Comparison of ENCODE assay signal across 8 cellular contexts in the genomic region with DNA sequence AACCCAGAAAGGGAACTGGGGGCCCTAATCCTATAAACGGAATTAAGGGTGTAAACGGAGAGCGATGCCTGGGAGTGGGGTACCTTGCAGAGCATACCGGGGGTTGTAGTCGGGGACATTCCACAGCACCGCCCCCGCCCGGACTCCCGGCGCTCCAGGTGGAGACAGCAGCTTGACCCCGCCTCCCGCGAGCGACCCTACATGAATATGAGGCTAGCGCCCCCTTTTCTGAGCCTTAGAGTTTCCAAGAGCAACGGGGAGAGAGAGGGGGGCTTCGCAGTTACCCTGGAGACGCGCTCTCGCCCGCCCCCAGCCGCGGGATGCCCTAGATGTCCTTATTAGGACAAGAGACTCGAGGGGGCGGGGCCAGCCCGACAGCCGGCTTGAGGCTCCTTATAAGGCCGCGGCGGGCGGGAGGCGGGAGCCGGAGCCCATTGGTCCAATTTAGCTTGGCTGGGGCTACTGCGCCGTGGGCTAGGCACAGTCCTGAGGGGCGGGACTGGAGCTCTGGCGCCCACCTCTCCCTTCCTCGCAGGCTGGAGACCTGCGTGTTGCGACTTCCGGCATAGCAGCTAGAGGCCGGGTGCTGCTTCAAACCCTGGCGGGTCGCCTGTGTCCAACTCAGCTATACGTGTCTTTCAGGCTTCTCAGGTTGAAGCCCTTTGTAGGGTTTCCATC. TPM values are rescaled to one million over a fixed set of nuclear protein-coding genes. Genes with fewer than 3 reads are reported as not detected.
DNase-seq lines count a peak whose midpoint lies in the region; ATAC-seq, FAIRE-seq and TF ChIP-seq lines count a peak whose summit lies in the region.

No MANE protein-coding gene starts in this region.

- H3K27me3 Mint-ChIP-seq in activated naive CD8-positive, alpha-beta T cell treated with anti-CD3 and anti-CD28 coated beads, Interleukin-2, amount 50 U/mL, for 24 hours: no peaks in the 10 kb centered on the region

- no peak for FAIRE-seq in pancreas (lab: Jason Lieb, UNC)

- peak overlapping the region; percentile 94 for H3K27ac Mint-ChIP-seq in activated naive CD8-positive, alpha-beta T cell treated with anti-CD3 and anti-CD28 coated beads, Interleukin-2, amount 50 U/mL, for 24 hours

- H3K4me3 Mint-ChIP-seq in activated naive CD8-positive, alpha-beta T cell treated with anti-CD3 and anti-CD28 coated beads, Interleukin-2, amount 50 U/mL, for 24 hours: peak overlapping the region; percentile 95

- peak overlapping the region; percentile 94 for H3K4me2 ChIP-seq in SU-DHL-6 (ENCODE audit: low read depth, low read length, poor library complexity, severe bottlenecking)

- intact Hi-C loops in Right ventricle myocardium superior (cut with DNase I): loop anchor here (2.0 kb wide), 1 partner anchor 30 kb away; a partner anchor contains a TSS
- intact Hi-C loops in pancreas (cut with DNase I): no loop called here
- intact Hi-C loops in tibial artery (cut with DNase I; ENCODE audit: low total_unique reads): loop anchor here (2.0 kb wide), 1 partner anchor 60 kb away; a partner anchor contains a TSS

- peaks cover 39% of the 10 kb centered on the region for H3K36me3 Mint-ChIP-seq in activated naive CD8-positive, alpha-beta T cell treated with anti-CD3 and anti-CD28 coated beads, Interleukin-2, amount 50 U/mL, for 24 hours (ENCODE audit: low read depth)

- H3K4me1 ChIP-seq in pancreas (peaks cover 3 to 23% (median 14%) of the 10 kb centered on the region in 3 donors), tibial artery (peaks cover 0 to 50% (median 39%) of the 10 kb centered on the region in 4 donors)

- H3K27me3 ChIP-seq in SU-DHL-6 (ENCODE audit: low read length) (no peaks in the 10 kb centered on the region), pancreas (no peaks in the 10 kb centered on the region), tibial artery (no peaks in the 10 kb centered on the region)

- ATAC-seq in HG02763 (IDR thresholded peaks at IDR 0.05; ENCODE audit: unreplicated experiment) (peak; percentile 49), Right ventricle myocardium superior (ENCODE audit: poor library complexity) (peak; percentile 78), pancreas (peak; percentile 66 to 82 (median 71))
- ATAC-seq in activated naive CD8-positive, alpha-beta T cell treated with anti-CD3 and anti-CD28 coated beads, Interleukin-2, amount 50 U/mL, for 24 hours: peak; percentile 75

- DNase-seq in GM12865 (ENCODE audit: low read depth): peak; percentile 100
- peak; percentile 96 to 99 (median 98) for DNase-seq in NCI-H1417 (lab: John Stamatoyannopoulos, UW)
- peak; percentile 98 for DNase-seq in activated naive CD8-positive, alpha-beta T cell treated with anti-CD3 and anti-CD28 coated beads, Interleukin-2, amount 50 U/mL, for 24 hours
- peak; percentile 100 for DNase-seq in Right ventricle myocardium superior
- DNase-seq in pancreas: peak; percentile 93 to 98 (median 96)
- DNase-seq in tibial artery: peak; percentile 100

- H3K79me2 ChIP-seq in SU-DHL-6 (ENCODE audit: insufficient read depth, low read length): peaks cover 45% of the 10 kb centered on the region

- H3K4me1 Mint-ChIP-seq in activated naive CD8-positive, alpha-beta T cell treated with anti-CD3 and anti-CD28 coated beads, Interleukin-2, amount 50 U/mL, for 24 hours: peaks cover 50% of the 10 kb centered on the region

- TF ChIP-seq CTCF in GM12865 (IDR thresholded peaks at IDR 0.05; ENCODE audit: insufficient read depth, low read depth, low read length, missing control alignments): no peak
- TF ChIP-seq CTCF in SU-DHL-6 (IDR thresholded peaks at IDR 0.05; ENCODE audit: insufficient read depth, low read length, poor library complexity, severe bottlenecking): no peak
- no peak for TF ChIP-seq CTCF in pancreas (IDR thresholded peaks at IDR 0.05)
- TF ChIP-seq CTCF in tibial artery (IDR thresholded peaks at IDR 0.05): peak in 1 of 2 experiments; percentile 14

- peak overlapping the region; percentile 21 for H2AFZ ChIP-seq in SU-DHL-6 (ENCODE audit: low read depth, low read length, severe bottlenecking)

- peaks cover 16% of the 10 kb centered on the region for H4K20me1 ChIP-seq in SU-DHL-6 (ENCODE audit: low read depth, low read length)

- peak overlapping the region; percentile 69 for H3K4me3 ChIP-seq in GM12865 (ENCODE audit: low read depth, low read length)
- peak overlapping the region; percentile 65 for H3K4me3 ChIP-seq in SU-DHL-6 (ENCODE audit: insufficient read depth, low read length, poor library complexity, severe bottlenecking)
- peak overlapping the region; percentile 18 to 100 (median 98) for H3K4me3 ChIP-seq in pancreas
- peak overlapping the region; percentile 84 to 99 for H3K4me3 ChIP-seq in tibial artery

- peak overlapping the region; percentile 97 for H3K9ac ChIP-seq in SU-DHL-6 (ENCODE audit: low read length)

- peaks cover 16% of the 10 kb centered on the region for H3F3A ChIP-seq in SU-DHL-6 (ENCODE audit: insufficient read depth)

- H3K9me3 Mint-ChIP-seq in activated naive CD8-positive, alpha-beta T cell treated with anti-CD3 and anti-CD28 coated beads, Interleukin-2, amount 50 U/mL, for 24 hours: no peaks in the 10 kb centered on the region

- H3K9me2 ChIP-seq in SU-DHL-6 (replicated peaks; ENCODE audit: insufficient read depth, low read length): no peaks in the 10 kb centered on the region

- WGBS in pancreas, 2 donors: 0 to 1% methylated on average over 44 to 45 of the region's 45 CpGs

- H3K27ac ChIP-seq in SU-DHL-6 (ENCODE audit: low read depth, low read length) (peak overlapping the region; percentile 90), pancreas (peak overlapping the region; percentile 81 to 93 (median 88)), tibial artery (peak overlapping the region; percentile 97 to 98)

- no peaks in the 10 kb centered on the region for H3K9me3 ChIP-seq in SU-DHL-6 (ENCODE audit: insufficient read depth, low read length)
- H3K9me3 ChIP-seq in pancreas: no peaks in the 10 kb centered on the region
- H3K9me3 ChIP-seq in tibial artery: no peaks in the 10 kb centered on the region

- H3K36me3 ChIP-seq in SU-DHL-6 (ENCODE audit: low read length) (peaks cover 23% of the 10 kb centered on the region), pancreas (peaks cover 4 to 22% (median 14%) of the 10 kb centered on the region in 3 donors), tibial artery (peaks cover 40 to 46% (median 41%) of the 10 kb centered on the region in 3 donors)

RNA-seq across cellular contexts. Expression of a gene that starts 1.0 kb away (rescaled TPM):
- total RNA-seq in Right ventricle myocardium superior: 30.7 TPM
- 10 to 100 TPM; 12.7 to 29.5 (median 18.0) TPM for total RNA-seq in pancreas
- 10 to 100 TPM; 60.7 to 62.6 TPM for polyA plus RNA-seq in pancreas

RNA-seq across cellular contexts. Expression of a gene that starts 1.3 kb away (rescaled TPM):
- total RNA-seq in Right ventricle myocardium superior (288 TPM), pancreas (100 to 1,000 TPM in 4 of 6 donors, 10 to 100 TPM in 2; 87.8 to 311 (median 148) TPM)
- polyA plus RNA-seq in pancreas: 100 to 1,000 TPM; 164 to 231 TPM

RNA-seq across cellular contexts. Expression of a gene that starts 13.3 kb away (rescaled TPM):
- total RNA-seq in Right ventricle myocardium superior: 80.0 TPM
- 10 to 100 TPM; 11.3 to 40.6 (median 14.9) TPM for total RNA-seq in pancreas
- polyA plus RNA-seq in pancreas: 10 to 100 TPM; 38.3 to 51.0 TPM

RNA-seq across cellular contexts. Expression of a gene that starts 20.4 kb away (rescaled TPM):
- 0.73 TPM for total RNA-seq in Right ventricle myocardium superior
- total RNA-seq in pancreas: under 1 TPM in 5 of 6 donors, not detected in 1; 0.14 to 0.72 (median 0.46) TPM
- polyA plus RNA-seq in pancreas: under 1 TPM; 0.31 to 0.65 TPM

RNA-seq across cellular contexts. Expression of a gene that starts 25.5 kb away (rescaled TPM):
- total RNA-seq in Right ventricle myocardium superior (not detected), pancreas (under 1 TPM in 4 of 6 donors, not detected in 2; 0.12 to 0.75 (median 0.43) TPM)
- polyA plus RNA-seq in pancreas: under 1 TPM; 0.23 to 0.30 TPM

Comparison
In these comparisons a context has a peak if more than half of its experiments do, and no peak if none do; other contexts are left out.
1. Peak in every context shown above with its lines: DNase-seq, ATAC-seq, H3K4me3 ChIP-seq and H3K27ac ChIP-seq.
2. intact Hi-C loops: an anchor here in Right ventricle myocardium superior (2.0 kb wide) and tibial artery (2.0 kb wide); none called in pancreas.